ENCODE assay signal across 1 cellular context in the genomic region with DNA sequence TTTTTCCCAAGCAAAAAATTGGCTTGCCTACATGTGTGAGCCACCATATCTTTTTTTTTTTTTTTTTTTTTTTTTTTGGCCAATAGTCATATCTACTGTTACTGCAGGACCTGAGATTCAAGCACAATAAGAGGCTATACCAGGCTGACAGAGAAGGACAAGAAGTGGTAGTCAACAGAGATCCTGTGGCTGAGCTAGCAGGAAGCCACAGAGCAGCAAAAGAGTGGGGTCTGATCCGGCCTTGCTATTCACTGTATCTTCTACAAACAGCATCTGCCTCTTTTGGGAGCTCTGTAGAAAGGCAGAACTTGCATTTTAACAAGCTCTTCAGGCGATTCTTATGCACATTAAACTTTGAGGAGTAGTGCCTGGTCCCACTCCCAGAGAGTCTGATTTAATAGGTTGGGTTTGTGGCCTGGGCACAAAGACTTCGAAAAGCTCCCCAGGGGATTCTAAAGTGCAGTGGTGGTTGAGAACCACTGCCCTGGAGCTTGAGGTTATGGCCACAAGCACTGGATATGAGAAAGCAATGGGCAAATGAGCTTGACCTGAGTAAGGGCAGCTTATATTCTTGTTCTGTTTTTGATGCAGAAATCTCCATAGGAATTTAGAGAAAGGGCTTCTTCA.
TF ChIP-seq lines count a peak whose summit lies in the region.

No MANE protein-coding gene starts in this region.

TF ChIP-seq in GM12878, 131 proteins besides CTCF, POLR2A, EP300 and RAD21 (continued from another document):
- TF ChIP-seq IRF5 (IDR thresholded peaks at IDR 0.05; ENCODE audit: borderline replicate concordance) (no peak), IKZF1 (conservative IDR thresholded peaks at IDR 0.05) (peak; percentile 33), BCL11A (IDR thresholded peaks at IDR 0.05; ENCODE audit: low read depth, low read length) (peak; percentile 78), MEF2B (IDR thresholded peaks at IDR 0.05; ENCODE audit: partially characterized antibody, poor library complexity, severe bottlenecking) (peak; percentile 93), SREBF1 (IDR thresholded peaks at IDR 0.05; ENCODE audit: low read length) (0 out of 2 replicates have a peak, but pooled peaks have one; percentile 11), TBL1XR1 (IDR thresholded peaks at IDR 0.05; ENCODE audit: low read depth, low read length) (0 out of 2 replicates have a peak, but pooled peaks have one; percentile 44), PAX8 (IDR thresholded peaks at IDR 0.05) (no peak), IKZF2 (IDR thresholded peaks at IDR 0.05) (peak; percentile 25 to 55; a peak in 3 of 4 replicates), EED (IDR thresholded peaks at IDR 0.05; ENCODE audit: low read depth) (0 out of 2 replicates have a peak, but pooled peaks have one; percentile 28), JUNB (IDR thresholded peaks at IDR 0.05) (0 out of 2 replicates have a peak, but pooled peaks have one; percentile 11), NR2C1 (IDR thresholded peaks at IDR 0.05) (no peak), DPF2 (IDR thresholded peaks at IDR 0.05) (peak; percentile 39; the same call in 1 of the 2 replicates)
- TF ChIP-seq, protein P1, sequence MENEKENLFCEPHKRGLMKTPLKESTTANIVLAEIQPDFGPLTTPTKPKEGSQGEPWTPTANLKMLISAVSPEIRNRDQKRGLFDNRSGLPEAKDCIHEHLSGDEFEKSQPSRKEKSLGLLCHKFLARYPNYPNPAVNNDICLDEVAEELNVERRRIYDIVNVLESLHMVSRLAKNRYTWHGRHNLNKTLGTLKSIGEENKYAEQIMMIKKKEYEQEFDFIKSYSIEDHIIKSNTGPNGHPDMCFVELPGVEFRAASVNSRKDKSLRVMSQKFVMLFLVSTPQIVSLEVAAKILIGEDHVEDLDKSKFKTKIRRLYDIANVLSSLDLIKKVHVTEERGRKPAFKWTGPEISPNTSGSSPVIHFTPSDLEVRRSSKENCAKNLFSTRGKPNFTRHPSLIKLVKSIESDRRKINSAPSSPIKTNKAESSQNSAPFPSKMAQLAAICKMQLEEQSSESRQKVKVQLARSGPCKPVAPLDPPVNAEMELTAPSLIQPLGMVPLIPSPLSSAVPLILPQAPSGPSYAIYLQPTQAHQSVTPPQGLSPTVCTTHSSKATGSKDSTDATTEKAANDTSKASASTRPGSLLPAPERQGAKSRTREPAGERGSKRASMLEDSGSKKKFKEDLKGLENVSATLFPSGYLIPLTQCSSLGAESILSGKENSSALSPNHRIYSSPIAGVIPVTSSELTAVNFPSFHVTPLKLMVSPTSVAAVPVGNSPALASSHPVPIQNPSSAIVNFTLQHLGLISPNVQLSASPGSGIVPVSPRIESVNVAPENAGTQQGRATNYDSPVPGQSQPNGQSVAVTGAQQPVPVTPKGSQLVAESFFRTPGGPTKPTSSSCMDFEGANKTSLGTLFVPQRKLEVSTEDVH (IDR thresholded peaks at IDR 0.05; ENCODE audit: low read depth, partially characterized antibody), result no peak
TF ChIP-seq in GM12878: peak in this region for 17.
